18 cellular contexts compared by ENCODE assay signal in genomic region chr1:168098534-168099313, GRCh38. TPM values are rescaled to one million over a fixed set of nuclear protein-coding genes. Genes with fewer than 3 reads are reported as not detected.
A peak's percentile ranks its signal among the peaks of the same experiment; 100 is the strongest.
DNase-seq lines count a peak whose midpoint lies in the region; ATAC-seq, FAIRE-seq and TF ChIP-seq lines count a peak whose summit lies in the region.
"Had no signal": no experiment of that assay in that cellular context is flagged by ENCODE, and none has a peak within 500 bp of the region (broad histone marks: within the 10 kb centered on the region; RNA-seq: fewer than 3 reads in every experiment).

No MANE protein-coding gene starts in this region.

- TF ChIP-seq RAD21 in SK-N-SH (IDR thresholded peaks at IDR 0.05; ENCODE audit: low read length) (no peak), K562 (CRISPR knock-in tag; conservative IDR thresholded peaks at IDR 0.05 in 1 of 2, IDR thresholded peaks at IDR 0.05 in 1 of 2) (no peak)

- in situ Hi-C loops in K562 (cut with MboI) = loop anchor here (10.0 kb wide), 1 partner anchor 486 kb away; no protein-coding TSS in a partner anchor

- no peak for TF ChIP-seq POLR2A in K562 (conservative IDR thresholded peaks at IDR 0.05)

- H3K4me1 Mint-ChIP-seq in type B pancreatic cell (ENCODE audit: unreplicated experiment) = peaks cover 4% of the 10 kb centered on the region
- H3K4me1 Mint-ChIP-seq in stimulated activated naive B cell treated with anti-CD40 and anti-IgM and Interleukin-4, amounts not matched to agents 10 μg/mL and 1 μg/mL and 100 μg/mL, for 72 hours = no peaks in the 10 kb centered on the region
- H3K4me1 Mint-ChIP-seq: B cell; CD4-positive, CD25-positive, alpha-beta regulatory T cell had no signal

- peaks cover 22 to 54% of the 10 kb centered on the region in 2 experiments for H3K36me3 ChIP-seq in SK-N-SH (replicated peaks in 1 of 2; ENCODE audit: control insufficient read depth in 1 of 2, insufficient read depth in 2 of 2, low read length in 1 of 2)
- H3K36me3 ChIP-seq in K562 (ENCODE audit: control insufficient read depth, insufficient read depth, low read length) = no peaks in the 10 kb centered on the region
- H3K36me3 ChIP-seq in parathyroid adenoma (ENCODE audit: control insufficient read depth, insufficient read depth, low read length) = no peaks in the 10 kb centered on the region
- H3K36me3 ChIP-seq in hepatocyte (replicated peaks; ENCODE audit: insufficient read depth, low read depth) = no peaks in the 10 kb centered on the region

- ATAC-seq in SK-N-SH treated with all-trans-retinoic acid at 6 μM for 48 hours (no peak), K562 (peak; percentile 15)
- ATAC-seq in stimulated activated naive B cell treated with anti-CD40 and anti-IgM and Interleukin-4, amounts not matched to agents 10 μg/mL and 1 μg/mL and 100 μg/mL, for 72 hours (replicated peaks) = no peak
- ATAC-seq: Panc1 had no signal

- H4K20me1 ChIP-seq in SK-N-SH (ENCODE audit: insufficient read depth) (no peaks in the 10 kb centered on the region), K562 (replicated peaks; ENCODE audit: control insufficient read depth, insufficient read depth, low read length) (no peaks in the 10 kb centered on the region), hepatocyte (ENCODE audit: insufficient read depth, poor library complexity, severe bottlenecking) (no peaks in the 10 kb centered on the region)

- H3F3A ChIP-seq in SK-N-SH (replicated peaks; ENCODE audit: insufficient read depth) = no peaks in the 10 kb centered on the region

- H3K4me3 ChIP-seq in SK-N-SH (ENCODE audit: low read depth in 2 of 2, low read length in 1 of 2) = no peak overlapping the region
- no peak overlapping the region for H3K4me3 ChIP-seq in K562
- no peak overlapping the region for H3K4me3 ChIP-seq in parathyroid adenoma (ENCODE audit: low read depth, low read length)
- H3K4me3 ChIP-seq in hepatocyte = no peak overlapping the region

- H3K9me1 ChIP-seq in K562 (ENCODE audit: control insufficient read depth, insufficient read depth, low read length) = no peaks in the 10 kb centered on the region

- POLR2A ChIA-PET in SK-N-SH (lab: Yijun Ruan, JAX) = no interaction called here
- POLR2A ChIA-PET in K562 (lab: Yijun Ruan, JAX) = interaction anchor here (0.6 to 1.2 kb wide), 4 partner anchors 13 to 550 kb away, joined by 3 to 5 read pairs (median 3); no protein-coding TSS in a partner anchor

- DNase-seq in SK-N-SH = peak; percentile 58
- DNase-seq in K562 (ENCODE audit: extremely low read depth in 1 of 4, low spot score in 3 of 4) = no peak
- DNase-seq in type B pancreatic cell (ENCODE audit: extremely low spot score, unreplicated experiment) = no peak
- no peak for DNase-seq in DMS79 treated with DMSO at 0.1 percent for 48 hours (lab: John Stamatoyannopoulos, UW)
- DNase-seq in stimulated activated naive B cell treated with anti-CD40 and anti-IgM and Interleukin-4, amounts not matched to agents 10 μg/mL and 1 μg/mL and 100 μg/mL, for 72 hours = no peak
- no peak for DNase-seq in hepatocyte (ENCODE audit: low spot score)
- DNase-seq: Caco-2; CD4-positive, CD25-positive, alpha-beta regulatory T cell; HFFc6; MM.1S; NCI-H1092 treated with DMSO at 0.1 percent for 48 hours; NCI-H510A treated with DMSO at 0.1 percent for 48 hours had no signal

- no peak overlapping the region for H3K4me2 ChIP-seq in SK-N-SH
- no peak overlapping the region for H3K4me2 ChIP-seq in K562 (ENCODE audit: insufficient read depth, low read length)
- H3K4me2 ChIP-seq in parathyroid adenoma (ENCODE audit: low read length) = peak overlapping the region; percentile 40
- H3K4me2 ChIP-seq in hepatocyte = no peak overlapping the region

- H3K9me2 ChIP-seq in SK-N-SH = no peaks in the 10 kb centered on the region
- H3K9me2 ChIP-seq in hepatocyte (replicated peaks; ENCODE audit: insufficient read depth) = no peaks in the 10 kb centered on the region

- no TSS peak for BruUV-seq in K562 (replicated peaks; lab: Mats Ljungman, UMichigan)

- H3K27me3 ChIP-seq in SK-N-SH (ENCODE audit: insufficient read depth) (no peaks in the 10 kb centered on the region), K562 (ENCODE audit: control insufficient read depth in 2 of 2, insufficient read depth in 2 of 2, low read length in 2 of 2) (peaks cover 9 to 37% of the 10 kb centered on the region in 2 experiments; a peak in 4 of 5 replicates), parathyroid adenoma (ENCODE audit: control insufficient read depth, insufficient read depth, low read length) (no peaks in the 10 kb centered on the region), hepatocyte (no peaks in the 10 kb centered on the region)

- H3K27me3 Mint-ChIP-seq in type B pancreatic cell = no peaks in the 10 kb centered on the region
- H3K27me3 Mint-ChIP-seq in stimulated activated naive B cell treated with anti-CD40 and anti-IgM and Interleukin-4, amounts not matched to agents 10 μg/mL and 1 μg/mL and 100 μg/mL, for 72 hours = peaks cover 0 to 4% of the 10 kb centered on the region in 2 donors

- TF ChIP-seq CTCF in SK-N-SH (IDR thresholded peaks at IDR 0.05) = no peak
- no peak for TF ChIP-seq CTCF in K562 (IDR thresholded peaks at IDR 0.05 in 2 of 3, conservative IDR thresholded peaks at IDR 0.05 in 1 of 3; ENCODE audit: insufficient read depth in 2 of 3, low read depth in 1 of 3, low read length in 3 of 3)
- TF ChIP-seq CTCF in parathyroid adenoma (IDR thresholded peaks at IDR 0.05) = no peak
- no peak for TF ChIP-seq CTCF in type B pancreatic cell (conservative IDR thresholded peaks at IDR 0.05)
- TF ChIP-seq CTCF in hepatocyte (IDR thresholded peaks at IDR 0.05; ENCODE audit: poor library complexity) = no peak

- peaks cover 26% of the 10 kb centered on the region for H3K36me3 Mint-ChIP-seq in type B pancreatic cell
- peaks cover 0 to 1% of the 10 kb centered on the region in 2 donors for H3K36me3 Mint-ChIP-seq in stimulated activated naive B cell treated with anti-CD40 and anti-IgM and Interleukin-4, amounts not matched to agents 10 μg/mL and 1 μg/mL and 100 μg/mL, for 72 hours
- H3K36me3 Mint-ChIP-seq: CD4-positive, CD25-positive, alpha-beta regulatory T cell had no signal

- H3K9me3 ChIP-seq in SK-N-SH (no peaks in the 10 kb centered on the region), K562 (replicated peaks; ENCODE audit: control insufficient read depth, insufficient read depth, low read depth, low read length) (no peaks in the 10 kb centered on the region), parathyroid adenoma (ENCODE audit: control insufficient read depth, low read length) (no peaks in the 10 kb centered on the region), hepatocyte (ENCODE audit: low read depth) (no peaks in the 10 kb centered on the region)
- H3K9me3 ChIP-seq: Caco-2 had no signal

- H3K4me1 ChIP-seq in SK-N-SH (ENCODE audit: control insufficient read depth in 1 of 2, insufficient read depth in 2 of 2, low read depth in 1 of 2, low read length in 1 of 2) (peaks cover 0 to 15% of the 10 kb centered on the region in 2 experiments; a peak in 1 of 4 replicates), K562 (replicated peaks in 1 of 2; ENCODE audit: control insufficient read depth in 2 of 2, insufficient read depth in 2 of 2, low read length in 2 of 2) (no peaks in the 10 kb centered on the region; a peak in 1 of 5 replicates), parathyroid adenoma (peaks cover 3% of the 10 kb centered on the region), hepatocyte (ENCODE audit: insufficient read depth) (no peaks in the 10 kb centered on the region)
- H3K4me1 ChIP-seq: Caco-2 had no signal

- TF ChIP-seq EP300 in SK-N-SH (IDR thresholded peaks at IDR 0.05; ENCODE audit: borderline replicate concordance in 1 of 2, low read depth in 1 of 2, low read length in 1 of 2) (no peak), K562 (IDR thresholded peaks at IDR 0.05; ENCODE audit: low read length) (no peak)

- H3K27ac ChIP-seq in SK-N-SH (ENCODE audit: low read depth in 2 of 2, low read length in 1 of 2) (no peak overlapping the region), K562 (ENCODE audit: extremely low read depth, low read depth, low read length) (no peak overlapping the region), parathyroid adenoma (peak overlapping the region; percentile 32), hepatocyte (no peak overlapping the region)
- H3K27ac ChIP-seq: 22Rv1 had no signal

- H3K9me3 Mint-ChIP-seq in type B pancreatic cell = no peaks in the 10 kb centered on the region
- H3K9me3 Mint-ChIP-seq in stimulated activated naive B cell treated with anti-CD40 and anti-IgM and Interleukin-4, amounts not matched to agents 10 μg/mL and 1 μg/mL and 100 μg/mL, for 72 hours = no peaks in the 10 kb centered on the region
- H3K9me3 Mint-ChIP-seq: CD4-positive, CD25-positive, alpha-beta regulatory T cell; HFFc6 had no signal

- no peak overlapping the region for H3K9ac ChIP-seq in SK-N-SH
- peak overlapping the region in 1 of 2 experiments; percentile 31; a peak in 1 of 4 replicates for H3K9ac ChIP-seq in K562 (ENCODE audit: insufficient read depth in 1 of 2, low read depth in 2 of 2, low read length in 2 of 2)
- no peak overlapping the region for H3K9ac ChIP-seq in parathyroid adenoma

- CTCF ChIA-PET in SK-N-SH (lab: Yijun Ruan, JAX) = interaction anchor here (0.6 to 1.5 kb wide), 6 partner anchors 13 to 244 kb away, joined by 3 to 7 read pairs (median 3); partner anchors contain the start of genes DCAF6 and MPC2
- CTCF ChIA-PET in K562 (lab: Yijun Ruan, JAX; ENCODE audit: low intra/inter-chr PET ratio) = no interaction called here

- H3K27ac Mint-ChIP-seq in type B pancreatic cell = peak overlapping the region; percentile 42
- no peak overlapping the region for H3K27ac Mint-ChIP-seq in stimulated activated naive B cell treated with anti-CD40 and anti-IgM and Interleukin-4, amounts not matched to agents 10 μg/mL and 1 μg/mL and 100 μg/mL, for 72 hours
- H3K27ac Mint-ChIP-seq: B cell; CD4-positive, CD25-positive, alpha-beta regulatory T cell; HFFc6 had no signal

- intact Hi-C loops in K562 (cut with micrococcal nuclease) = loop anchor here (10.0 kb wide), 2 partner anchors 126 to 336 kb away; partner anchors contain the start of gene SFT2D2

- H3K4me3 Mint-ChIP-seq in type B pancreatic cell = no peak overlapping the region
- no peak overlapping the region for H3K4me3 Mint-ChIP-seq in stimulated activated naive B cell treated with anti-CD40 and anti-IgM and Interleukin-4, amounts not matched to agents 10 μg/mL and 1 μg/mL and 100 μg/mL, for 72 hours
- H3K4me3 Mint-ChIP-seq: B cell; CD4-positive, CD25-positive, alpha-beta regulatory T cell; HFFc6 had no signal

- FAIRE-seq in K562 (lab: Jason Lieb, UNC) = no peak
- FAIRE-seq: GM19239 had no signal

- WGBS in SK-N-SH (ENCODE audit: low lambda C conversion rate) = 84% methylated on average over 11 of the region's 15 CpGs
- 28% methylated on average over 15 of the region's 15 CpGs for WGBS in K562 (ENCODE audit: insufficient coverage, low coverage, missing lambda C conversion rate)
- 87% methylated on average over 15 of the region's 15 CpGs for WGBS in hepatocyte (ENCODE audit: low lambda C conversion rate, missing lambda C conversion rate)

- no peak overlapping the region for H2AFZ ChIP-seq in SK-N-SH (ENCODE audit: low read depth)
- no peak overlapping the region for H2AFZ ChIP-seq in K562 (ENCODE audit: low read depth, low read length)
- peak overlapping the region; percentile 66 for H2AFZ ChIP-seq in parathyroid adenoma
- no peak overlapping the region for H2AFZ ChIP-seq in hepatocyte

- peaks cover 5% of the 10 kb centered on the region for H3K79me2 ChIP-seq in SK-N-SH (ENCODE audit: insufficient read depth)
- H3K79me2 ChIP-seq in K562 (ENCODE audit: control insufficient read depth, insufficient read depth, low read length) = no peaks in the 10 kb centered on the region
- no peaks in the 10 kb centered on the region for H3K79me2 ChIP-seq in parathyroid adenoma
- H3K79me2 ChIP-seq in hepatocyte = no peaks in the 10 kb centered on the region

RNA-seq across cellular contexts. Expression of gene GPR161, which starts 38.0 kb away (rescaled TPM):
- polyA plus RNA-seq in SK-N-SH (2012; rRNA removed) (19.2 and 20.1 TPM in 2 replicates), K562 (2011; rRNA removed) (2.4 and 3.2 TPM in 2 replicates), K562 (2014; fragmentation: Illumina TruSeq; extraction: Trizol) (0.95 and 1.3 TPM in 2 replicates), K562 (2014; fragmentation: Nextera tagmentation; extraction: Ambion mirVana) (under 1 TPM; 0.15 to 0.18 TPM), K562 (2014; rRNA removed) (0.73 and 1.1 TPM in 2 replicates), hepatocyte (19.3 and 22.4 TPM in 2 replicates)
- 9.8 and 15.5 TPM in 2 replicates for polyA plus RNA-seq in SK-N-SH (2012; cell fraction: cytosol; rRNA removed)
- polyA plus RNA-seq in SK-N-SH (2012; cell fraction: nucleus; rRNA removed) = 18.7 and 21.3 TPM in 2 replicates
- 1.4 and 3.6 TPM in 2 replicates for total RNA-seq in K562 (2011; cell fraction: chromatin; rRNA removed; ENCODE audit: low replicate concordance)
- 2.6 and 3.8 TPM in 2 replicates for total RNA-seq in K562 (2011; cell fraction: nucleolus; rRNA removed)
- total RNA-seq in K562 (2011; cell fraction: nucleoplasm; rRNA removed) = 2.3 and 2.6 TPM in 2 replicates
- total RNA-seq in K562 (2014; rRNA removed) (0.45 and 1.1 TPM in 2 replicates), K562 (2014; rRNA removed; fragmentation: Illumina TruSeq; extraction: Trizol) (0.64 and 0.76 TPM in 2 replicates), K562 (2015; rRNA removed; fragmentation: Illumina TruSeq; extraction: Trizol) (0.68 and 1.0 TPM in 2 replicates), K562 (2021) (1.2 and 1.6 TPM in 2 replicates), type B pancreatic cell (ENCODE audit: low replicate concordance) (12.8 and 32.6 TPM in 2 replicates), hepatocyte (13.6 and 15.9 TPM in 2 replicates)
- 3.1 and 3.3 TPM in 2 replicates for polyA plus RNA-seq in K562 (2011; cell fraction: cytosol; rRNA removed)
- 3.5 and 3.9 TPM in 2 replicates for polyA plus RNA-seq in K562 (2011; cell fraction: nucleus; rRNA removed)
- 1.5 and 1.9 TPM in 2 replicates for polyA plus RNA-seq in K562 (2012)
- polyA minus RNA-seq in K562 (2011; rRNA and poly(A)+ RNA removed) = 5.4 and 5.5 TPM in 2 replicates
- polyA minus RNA-seq in K562 (2011; cell fraction: cytosol; rRNA and poly(A)+ RNA removed) = 2.8 TPM in 2 replicates
- polyA minus RNA-seq in K562 (2011; cell fraction: nucleus; rRNA and poly(A)+ RNA removed) = 2.3 and 2.8 TPM in 2 replicates
- total RNA-seq: CD4-positive, CD25-positive, alpha-beta regulatory T cell had no signal
- polyA plus RNA-seq: CD4-positive, CD25-positive, alpha-beta regulatory T cell had no signal

Comparison
In these comparisons a context has a peak if more than half of its experiments do, and no peak if none do; other contexts are left out.
1. Of the 27 proteins assayed by ChIP-seq in both K562 and SK-N-SH: peak only in K562: none; only in SK-N-SH: GATA2; in both: none; in neither: 25; mixed calls (peak in some experiments, not most) for 1.